In the genomic region with DNA sequence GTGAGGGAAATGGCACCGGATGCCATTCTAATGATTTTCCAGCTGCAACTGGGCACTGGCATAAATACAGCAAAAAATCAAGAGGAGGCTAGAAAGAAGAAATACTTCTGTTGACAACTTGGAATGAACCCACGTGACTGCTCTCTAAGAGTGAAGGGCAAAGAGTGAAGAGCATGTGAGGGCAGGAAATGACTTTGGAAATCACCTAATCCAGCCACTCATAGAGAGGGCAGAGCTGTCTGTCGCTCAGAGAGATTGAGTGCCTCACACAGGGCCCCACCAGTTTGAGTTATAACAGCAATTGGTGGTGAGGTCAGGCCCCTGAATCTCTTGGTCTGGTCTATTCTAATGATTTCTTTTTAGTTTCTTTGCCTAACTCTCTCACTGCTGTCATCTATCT, we compare ENCODE assay signal across 8 cellular contexts. TPM values are rescaled to one million over a fixed set of nuclear protein-coding genes. Genes with fewer than 3 reads are reported as not detected.
DNase-seq lines count a peak whose midpoint lies in the region; ATAC-seq and FAIRE-seq lines count a peak whose summit lies in the region.

No MANE protein-coding gene starts in this region.

- FAIRE-seq in HTR-8/SVneo (lab: Jason Lieb, UNC) = no peak

- peaks cover 16% of the 10 kb centered on the region for H3K36me3 Mint-ChIP-seq in activated naive CD8-positive, alpha-beta T cell treated with anti-CD3 and anti-CD28 coated beads for 36 hours

- H4K91ac ChIP-seq in trophoblast cell (ENCODE audit: low read depth, low read length) = peak overlapping the region; percentile 52

- no peak overlapping the region for H3K23ac ChIP-seq in trophoblast cell (ENCODE audit: low read length)

- H3K4ac ChIP-seq in trophoblast cell (ENCODE audit: low read depth, low read length) = no peak overlapping the region

- H3K9ac ChIP-seq in trophoblast cell (ENCODE audit: low read length) = no peak overlapping the region

- peak overlapping the region; percentile 24 for H2BK12ac ChIP-seq in trophoblast cell (ENCODE audit: low read length)

- peak overlapping the region; percentile 36 for H3K18ac ChIP-seq in trophoblast cell (ENCODE audit: low read length)

- H3K4me3 Mint-ChIP-seq in activated naive CD8-positive, alpha-beta T cell treated with anti-CD3 and anti-CD28 coated beads for 36 hours = no peak overlapping the region

- H3K4me1 Mint-ChIP-seq in activated naive CD8-positive, alpha-beta T cell treated with anti-CD3 and anti-CD28 coated beads for 36 hours = peaks cover 45% of the 10 kb centered on the region

- peak; percentile 38 for ATAC-seq in GM18858 (IDR thresholded peaks at IDR 0.05; ENCODE audit: unreplicated experiment)

- H3K36me3 ChIP-seq in trophoblast cell (ENCODE audit: control insufficient read depth in 1 of 2, insufficient read depth in 2 of 2, low read length in 2 of 2) = no peaks in the 10 kb centered on the region

- no peaks in the 10 kb centered on the region for H3K9me3 ChIP-seq in trophoblast cell (ENCODE audit: insufficient read depth, low read depth, low read length)

- no peaks in the 10 kb centered on the region for H3K27me3 Mint-ChIP-seq in activated naive CD8-positive, alpha-beta T cell treated with anti-CD3 and anti-CD28 coated beads for 36 hours

- H3K27ac Mint-ChIP-seq in activated naive CD8-positive, alpha-beta T cell treated with anti-CD3 and anti-CD28 coated beads for 36 hours = peak overlapping the region; percentile 59

- DNase-seq in HTR-8/SVneo (ENCODE audit: insufficient read length, low spot score) = peak; percentile 13
- DNase-seq in activated naive CD8-positive, alpha-beta T cell treated with anti-CD3 and anti-CD28 coated beads for 36 hours = peak; percentile 25
- peak in 1 of 2 donors; percentile 29 for DNase-seq in trophoblast cell
- no peak for DNase-seq in SHP77 treated with DMSO at 0.1 percent for 48 hours (lab: John Stamatoyannopoulos, UW)
- DNase-seq in NCI-H748 treated with DMSO at 0.1 percent for 48 hours (lab: John Stamatoyannopoulos, UW) = no peak
- no peak for DNase-seq in effector CD8-positive, alpha-beta T cell (lab: John Stamatoyannopoulos, UW)
- no peak for DNase-seq in NCI-H345 (lab: John Stamatoyannopoulos, UW)

- no peak overlapping the region for H3K14ac ChIP-seq in trophoblast cell (ENCODE audit: low read length)

- no peak overlapping the region for H2AFZ ChIP-seq in trophoblast cell (ENCODE audit: insufficient read depth, low read length, poor library complexity)

- no CpG with 5 or more reads among the region's 3 CpGs for WGBS in trophoblast cell (ENCODE audit: extremely low coverage, insufficient coverage, insufficient read length)

- H3K79me1 ChIP-seq in trophoblast cell (ENCODE audit: low read length) = peaks cover 19% of the 10 kb centered on the region

- no peak overlapping the region for H2BK5ac ChIP-seq in trophoblast cell (ENCODE audit: low read depth, low read length, poor library complexity)

- H3K79me2 ChIP-seq in trophoblast cell (ENCODE audit: control insufficient read depth, insufficient read depth, low read length, poor library complexity) = peaks cover 5% of the 10 kb centered on the region

- H3K4me3 ChIP-seq in trophoblast cell (ENCODE audit: low read depth, low read length) = no peak overlapping the region

- peak overlapping the region; percentile 80 for H2AK5ac ChIP-seq in trophoblast cell (ENCODE audit: low read length)

- no peaks in the 10 kb centered on the region for H3K27me3 ChIP-seq in trophoblast cell (ENCODE audit: insufficient read depth, low read length)

- H4K8ac ChIP-seq in trophoblast cell (ENCODE audit: low read depth, low read length) = no peak overlapping the region

- H4K12ac ChIP-seq in trophoblast cell (ENCODE audit: low read depth, low read length) = no peak overlapping the region

- H3K9me3 Mint-ChIP-seq in activated naive CD8-positive, alpha-beta T cell treated with anti-CD3 and anti-CD28 coated beads for 36 hours = no peaks in the 10 kb centered on the region

- H3K4me1 ChIP-seq in trophoblast cell (ENCODE audit: control insufficient read depth in 1 of 2, insufficient read depth in 2 of 2, low read length in 2 of 2) = peaks cover 19 to 20% of the 10 kb centered on the region in 2 experiments

- H3K27ac ChIP-seq in trophoblast cell (ENCODE audit: low read depth, low read length) = no peak overlapping the region

- H2BK120ac ChIP-seq in trophoblast cell (ENCODE audit: insufficient read depth, low read length, poor library complexity) = no peak overlapping the region

- H3K4me2 ChIP-seq in trophoblast cell (ENCODE audit: low read length) = no peak overlapping the region

RNA-seq across cellular contexts. Expression of a gene that starts 3.9 kb away (rescaled TPM):
- 10 to 100 TPM; 32.0 to 33.7 TPM for total RNA-seq in activated naive CD8-positive, alpha-beta T cell treated with anti-CD3 and anti-CD28 coated beads for 36 hours
- polyA plus RNA-seq in trophoblast cell (2013) = 46.4 and 47.9 TPM in 2 replicates

Comparison
In these comparisons a context has a peak if more than half of its experiments do, and no peak if none do; other contexts are left out.
1. DNase-seq: peak in HTR-8/SVneo (single experiment) and activated naive CD8-positive, alpha-beta T cell treated with anti-CD3 and anti-CD28 coated beads for 36 hours (single experiment); none in SHP77 treated with DMSO at 0.1 percent for 48 hours (single experiment), NCI-H748 treated with DMSO at 0.1 percent for 48 hours (single experiment), effector CD8-positive, alpha-beta T cell (single experiment) and NCI-H345 (single experiment).